Comparison of ENCODE assay signal across 7 cellular contexts in genomic region chr2:177393381-177393780, GRCh38. TPM values are rescaled to one million over a fixed set of nuclear protein-coding genes. Genes with fewer than 3 reads are reported as not detected.
A peak's percentile ranks its signal among the peaks of the same experiment; 100 is the strongest.
DNase-seq lines count a peak whose midpoint lies in the region; ATAC-seq and TF ChIP-seq lines count a peak whose summit lies in the region.

No MANE protein-coding gene starts in this region.

- peaks cover 29% of the 10 kb centered on the region for H3K4me1 ChIP-seq in OCI-LY3 (ENCODE audit: low read length)

- peak overlapping the region; percentile 10 to 90 (median 55) for H3K27ac Mint-ChIP-seq in naive B cell

- peaks cover 5 to 10% of the 10 kb centered on the region in 2 donors for H3K36me3 Mint-ChIP-seq in naive B cell

- DNase-seq in coronary artery (ENCODE audit: low spot score) = no peak
- DNase-seq in naive B cell = no peak
- no peak for DNase-seq in activated effector memory CD4-positive, alpha-beta T cell treated with Interleukin-2 at 50 U/mL for 16 hours

- H3K9me3 ChIP-seq in OCI-LY3 (ENCODE audit: insufficient read depth, low read length) = no peaks in the 10 kb centered on the region

- no peak overlapping the region for H3K27ac ChIP-seq in OCI-LY3 (ENCODE audit: low read length)
- no peak overlapping the region for H3K27ac ChIP-seq in coronary artery

- peak; percentile 15 to 16 for ATAC-seq in naive B cell (ENCODE audit: low read depth in 2 of 2)
- ATAC-seq in GM21390 (IDR thresholded peaks at IDR 0.05; ENCODE audit: unreplicated experiment) = no peak
- ATAC-seq in GM21381 (IDR thresholded peaks at IDR 0.05; ENCODE audit: unreplicated experiment) = no peak

- H3K36me3 ChIP-seq in OCI-LY3 (replicated peaks; ENCODE audit: low read depth, low read length) = no peaks in the 10 kb centered on the region

- no peaks in the 10 kb centered on the region for H3K9me3 Mint-ChIP-seq in naive B cell

- TF ChIP-seq CTCF in GM12875 (IDR thresholded peaks at IDR 0.05; ENCODE audit: borderline replicate concordance, insufficient read depth, low read depth, low read length) (no peak), OCI-LY3 (IDR thresholded peaks at IDR 0.05; ENCODE audit: low read depth, low read length) (no peak), coronary artery (IDR thresholded peaks at IDR 0.05) (no peak)

- no peaks in the 10 kb centered on the region for H3K27me3 Mint-ChIP-seq in naive B cell

- peaks cover 24% of the 10 kb centered on the region for H4K20me1 ChIP-seq in OCI-LY3 (ENCODE audit: insufficient read depth, low read length)

- peaks cover 60% of the 10 kb centered on the region for H3K79me2 ChIP-seq in OCI-LY3 (ENCODE audit: low read length)

- H3K4me3 ChIP-seq in GM12875 (ENCODE audit: low read depth, low read length) (peak overlapping the region; percentile 82), OCI-LY3 (ENCODE audit: low read length) (peak overlapping the region; percentile 94), coronary artery (peak overlapping the region; percentile 89)

- peak overlapping the region; percentile 86 to 96 (median 94) for H3K4me3 Mint-ChIP-seq in naive B cell

- H3K9ac ChIP-seq in OCI-LY3 (ENCODE audit: low read length) = peak overlapping the region; percentile 92

- peak overlapping the region; percentile 89; the same call in 1 of the 2 replicates for H2AFZ ChIP-seq in OCI-LY3 (ENCODE audit: low read depth, low read length)

- no peaks in the 10 kb centered on the region for H3K27me3 ChIP-seq in OCI-LY3 (ENCODE audit: low read depth, low read length)

- H3K4me2 ChIP-seq in OCI-LY3 (ENCODE audit: low read length) = peak overlapping the region; percentile 80

- peaks cover 34 to 42% (median 42%) of the 10 kb centered on the region in 3 donors for H3K4me1 Mint-ChIP-seq in naive B cell

RNA-seq across cellular contexts. Expression of gene AGPS, which starts 0.8 kb away (rescaled TPM):
- polyA plus RNA-seq in naive B cell (ENCODE audit: low read depth in 6 of 6) = 10 to 100 TPM in 4 of 6 donors, 1 to 10 TPM in 2; 8.1 to 12.6 (median 10.6) TPM

Comparison
In these comparisons a context has a peak if more than half of its experiments do, and no peak if none do; other contexts are left out.
1. ATAC-seq: peak in naive B cell (2 of 2); none in GM21390 (single experiment) and GM21381 (single experiment).
2. Peak in every context shown above with its lines, with median percentiles within 50 percentile points of each other: H3K4me3 ChIP-seq.